Comparison of ENCODE assay signal across 1 cellular context in the genomic region with DNA sequence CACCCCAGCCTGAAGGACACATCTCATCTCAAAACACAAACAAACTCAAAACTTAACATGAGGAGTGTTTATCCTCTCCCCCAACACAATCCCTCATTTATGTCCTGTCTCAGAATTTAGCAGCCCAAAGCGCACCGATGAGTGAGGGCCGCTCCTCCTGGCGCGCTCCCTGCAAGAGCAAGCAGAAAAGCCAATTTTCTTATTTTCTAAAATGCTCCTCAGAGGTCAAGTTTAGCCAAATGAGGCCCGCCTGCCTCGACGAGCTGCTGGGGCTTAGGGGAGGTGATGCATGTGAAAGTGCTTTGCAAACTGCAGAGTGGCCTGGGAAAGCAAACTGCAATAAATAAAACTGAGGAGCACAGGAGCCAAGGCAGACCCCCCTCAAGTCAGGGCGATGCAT.
TF ChIP-seq lines count a peak whose summit lies in the region.

No MANE protein-coding gene starts in this region.

TF ChIP-seq in IMR-90, 13 proteins besides CTCF, POLR2A, EP300 and RAD21:
- TF ChIP-seq MAZ (IDR thresholded peaks at IDR 0.05; ENCODE audit: borderline replicate concordance, low read depth, low read length) = no peak
- TF ChIP-seq MAFK (IDR thresholded peaks at IDR 0.05; ENCODE audit: low read depth, low read length) = no peak
- TF ChIP-seq MXI1 (IDR thresholded peaks at IDR 0.05; ENCODE audit: borderline replicate concordance, low read depth, low read length) = no peak
- no peak for TF ChIP-seq BHLHE40 (IDR thresholded peaks at IDR 0.05; ENCODE audit: low read depth, low read length)
- no peak for TF ChIP-seq CEBPB (IDR thresholded peaks at IDR 0.05; ENCODE audit: low read depth, low read length)
TF ChIP-seq in IMR-90: peak in this region for 0.
